In the genomic region with DNA sequence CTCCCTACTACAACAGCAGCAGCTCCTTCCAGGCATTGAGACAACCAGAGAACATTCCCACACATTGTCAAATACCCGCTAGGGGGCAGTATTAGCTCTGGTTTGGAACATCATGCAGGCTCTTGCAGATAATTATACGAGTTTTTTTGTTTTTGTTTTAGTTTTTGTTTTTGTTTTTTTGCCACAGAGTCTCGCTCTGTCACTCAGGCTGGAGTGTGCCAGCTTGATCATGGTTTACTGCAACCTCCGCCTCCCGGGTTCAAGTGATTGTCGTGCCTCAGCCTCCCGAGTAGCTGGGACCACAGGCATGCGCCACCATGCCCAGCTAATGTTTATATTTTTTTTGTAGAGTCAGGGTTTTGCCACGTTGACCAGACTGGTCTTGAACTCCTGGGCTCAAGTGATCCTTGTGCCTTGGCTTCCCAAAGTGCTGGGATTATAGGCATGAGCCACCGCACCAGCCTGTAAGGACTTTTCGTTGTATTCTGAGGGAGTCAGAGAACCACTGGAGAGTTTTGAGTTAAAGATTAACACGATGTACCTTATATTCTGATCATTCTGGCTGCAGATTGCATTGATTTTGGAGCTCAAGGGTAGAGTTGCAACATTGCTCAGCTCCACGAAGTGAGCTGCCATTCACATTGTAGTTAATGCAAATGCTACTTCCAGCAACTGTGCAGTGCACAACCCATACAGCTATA, we compare ENCODE assay signal across 8 cellular contexts.
DNase-seq lines count a peak whose midpoint lies in the region; ATAC-seq lines count a peak whose summit lies in the region.

No MANE protein-coding gene starts in this region.

- peak; percentile 14 to 20 for DNase-seq in activated CD4-positive, alpha-beta T cell treated with anti-CD3 and anti-CD28 coated beads for 24 hours (ENCODE audit: low read depth in 2 of 2)
- DNase-seq in activated CD4-positive, alpha-beta T cell treated with anti-CD3 and anti-CD28 coated beads for 1 hour: no peak
- DNase-seq in NCI-H146 (lab: John Stamatoyannopoulos, UW) (peak; percentile 74), T-helper 1 cell (peak in 3 of 5 donors; percentile 7 to 49 (median 38)), cerebellar cortex (ENCODE audit: low spot score) (peak; percentile 70), kidney glomerular epithelial cell (lab: John Stamatoyannopoulos, UW) (peak; percentile 75)
- peak; percentile 19 for DNase-seq in stimulated activated CD4-positive, alpha-beta T cell treated with anti-CD3 and anti-CD28 coated beads, Interleukin-2, amount 100 ng/mL, for 4 hours (ENCODE audit: low read depth)

- ATAC-seq in HG02938 (IDR thresholded peaks at IDR 0.05; ENCODE audit: unreplicated experiment): no peak
